In genomic region chr11:66600219-66600923, GRCh38 we compare ENCODE assay signal across 12 cellular contexts.
DNase-seq lines count a peak whose midpoint lies in the region; ATAC-seq and TF ChIP-seq lines count a peak whose summit lies in the region.
"Had no signal": no experiment of that assay in that cellular context is flagged by ENCODE, and none has a peak within 500 bp of the region (broad histone marks: within the 10 kb centered on the region; RNA-seq: fewer than 3 reads in every experiment).

No MANE protein-coding gene starts in this region.

- peaks cover 0 to 34% (median 17%) of the 10 kb centered on the region in 5 donors for H3K36me3 ChIP-seq in subcutaneous abdominal adipose tissue (ENCODE audit: control insufficient read depth in 5 of 5, insufficient read depth in 5 of 5, low read length in 5 of 5)

- H3K4me3 ChIP-seq in subcutaneous abdominal adipose tissue (ENCODE audit: low read depth in 1 of 5, low read length in 5 of 5) = no peak overlapping the region
- H3K4me3 ChIP-seq: ascending aorta, heart right ventricle, left lung had no signal

- POLR2A ChIA-PET in RWPE1 (lab: Yijun Ruan, JAX; ENCODE audit: low non-redundant PET) = no interaction called here

- H3K9ac ChIP-seq in subcutaneous abdominal adipose tissue (ENCODE audit: low read length in 5 of 5) = peak overlapping the region in 2 of 5 donors; percentile 1 to 16

- H3K27ac ChIP-seq in RWPE1 (0 out of 2 replicates have a peak overlapping the region, but pooled peaks have one; percentile 1), subcutaneous abdominal adipose tissue (ENCODE audit: low read depth, low read length) (peak overlapping the region; percentile 79)

- no peak for ATAC-seq in HG03135 (IDR thresholded peaks at IDR 0.05; ENCODE audit: unreplicated experiment)
- ATAC-seq: left lung had no signal

- H3K4me1 ChIP-seq in subcutaneous abdominal adipose tissue (ENCODE audit: control insufficient read depth in 5 of 5, insufficient read depth in 5 of 5, low read length in 5 of 5) = peaks cover 0 to 37% (median 30%) of the 10 kb centered on the region in 5 donors

- H3K9me3 ChIP-seq in subcutaneous abdominal adipose tissue (ENCODE audit: control insufficient read depth in 5 of 5, low read length in 5 of 5) = no peaks in the 10 kb centered on the region
- H3K9me3 ChIP-seq: ascending aorta, heart right ventricle, left lung had no signal

- CTCF ChIA-PET in RWPE1 (lab: Yijun Ruan, JAX) = interaction anchor here (1.1 kb wide), 1 partner anchor 10 kb away, joined by 3 read pairs; no protein-coding TSS in a partner anchor

- H3K27me3 ChIP-seq in subcutaneous abdominal adipose tissue (ENCODE audit: control insufficient read depth in 5 of 5, insufficient read depth in 4 of 5, low read length in 5 of 5) = no peaks in the 10 kb centered on the region
- H3K27me3 ChIP-seq: ascending aorta, heart right ventricle, left lung had no signal

- no peak for DNase-seq in RWPE1 (ENCODE audit: low spot score)
- DNase-seq in fibroblast of gingiva (ENCODE audit: low read depth) = peak; percentile 16
- DNase-seq in central memory CD4-positive, alpha-beta T cell = no peak
- DNase-seq: activated CD4-positive, alpha-beta T cell treated with anti-CD3 and anti-CD28 coated beads for 48 hours; activated T-cell treated with anti-CD3 and anti-CD28 coated beads, Interleukin-2, amount 50 U/mL, for 48 hours; heart right ventricle; NCI-H1105; NCI-H345 had no signal

- TF ChIP-seq CTCF in RWPE1 (conservative IDR thresholded peaks at IDR 0.05; ENCODE audit: low read depth) = no peak
